8 cellular contexts compared by ENCODE assay signal in the genomic region with DNA sequence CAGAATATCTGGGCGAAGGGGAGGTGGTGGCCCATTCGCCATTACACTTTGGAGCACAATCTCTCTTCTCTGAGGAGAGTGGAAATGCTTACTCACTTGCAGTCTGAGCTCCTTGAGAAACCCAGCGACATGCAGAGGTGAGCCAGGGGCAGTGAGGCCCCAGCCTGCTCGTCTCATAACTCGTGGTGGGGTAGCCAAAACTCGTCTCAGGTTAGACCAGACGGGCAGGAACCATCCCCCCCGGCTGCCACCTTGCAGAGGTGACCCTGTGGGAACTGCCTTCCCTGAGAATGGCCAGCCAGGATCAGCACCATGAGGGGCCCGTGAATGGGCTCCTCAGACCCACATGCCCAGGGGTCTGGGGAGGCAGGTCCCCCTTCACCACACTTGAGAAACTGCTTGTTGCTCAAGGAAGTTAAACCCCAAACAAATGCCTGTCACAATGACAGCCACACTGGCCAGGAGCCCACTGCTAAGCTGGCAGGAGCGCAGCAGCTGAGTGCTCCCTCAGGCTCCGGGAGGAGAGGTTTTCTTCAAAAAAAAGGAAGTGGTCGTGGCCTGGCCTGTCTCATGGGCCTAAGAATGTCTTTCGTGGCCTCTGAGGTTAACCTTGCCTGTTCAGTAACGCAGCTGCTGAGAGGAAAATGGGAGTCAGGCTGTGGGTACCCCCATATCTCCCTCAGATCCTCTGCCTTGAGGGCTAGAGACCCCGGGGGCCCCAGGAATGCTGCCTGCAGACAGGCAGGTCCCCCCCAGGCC. TPM values are rescaled to one million over a fixed set of nuclear protein-coding genes. Genes with fewer than 3 reads are reported as not detected.
DNase-seq lines count a peak whose midpoint lies in the region; ATAC-seq, FAIRE-seq and TF ChIP-seq lines count a peak whose summit lies in the region.

No MANE protein-coding gene starts in this region.

- TF ChIP-seq CTCF in GM06990 (IDR thresholded peaks at IDR 0.05; ENCODE audit: insufficient read depth, low read length, poor library complexity, severe bottlenecking): no peak
- no peak for TF ChIP-seq CTCF in ascending aorta (IDR thresholded peaks at IDR 0.05)
- no peak for TF ChIP-seq CTCF in right lobe of liver (IDR thresholded peaks at IDR 0.05)

- TF ChIP-seq POLR2A in right lobe of liver (IDR thresholded peaks at IDR 0.05) (no peak), H54 (IDR thresholded peaks at IDR 0.05; ENCODE audit: low read depth, low read length) (no peak)

- no peaks in the 10 kb centered on the region for H3K27me3 ChIP-seq in GM06990 (replicated peaks; ENCODE audit: control insufficient read depth, insufficient read depth, low read length)
- H3K27me3 ChIP-seq in ascending aorta: no peaks in the 10 kb centered on the region
- no peaks in the 10 kb centered on the region for H3K27me3 ChIP-seq in right lobe of liver

- H3K27ac ChIP-seq in ascending aorta: peak overlapping the region; percentile 72 to 73
- H3K27ac ChIP-seq in right lobe of liver: peak overlapping the region in 2 of 3 donors; percentile 50 to 63

- H3K4me3 ChIP-seq in GM06990 (replicated peaks; ENCODE audit: low read depth, low read length): no peak overlapping the region
- no peak overlapping the region for H3K4me3 ChIP-seq in ascending aorta
- no peak overlapping the region for H3K4me3 ChIP-seq in right lobe of liver

- H3K36me3 ChIP-seq in GM06990 (ENCODE audit: control insufficient read depth, insufficient read depth, low read length) (peaks cover 8% of the 10 kb centered on the region), ascending aorta (no peaks in the 10 kb centered on the region), right lobe of liver (peaks cover 0 to 5% (median 0%) of the 10 kb centered on the region in 4 donors)

- intact Hi-C loops in ascending aorta (cut with DNase I): no loop called here
- intact Hi-C loops in right lobe of liver (cut with DNase I): loop anchor here in 1 of 2 donors (10.0 kb wide), 1 partner anchor 57 kb away; no protein-coding TSS in a partner anchor

- DNase-seq in GM06990 (ENCODE audit: extremely low read depth, insufficient read length): peak; percentile 52
- DNase-seq in ascending aorta (ENCODE audit: low spot score in 2 of 2): peak in 1 of 2 donors; percentile 78
- peak; percentile 58 to 72 (median 65) for DNase-seq in right lobe of liver
- no peak for DNase-seq in ureter (ENCODE audit: low spot score)
- no peak for DNase-seq in H54 (ENCODE audit: insufficient read length, low spot score)
- DNase-seq in COLO668 (lab: John Stamatoyannopoulos, UW; ENCODE audit: unreplicated experiment): no peak
- DNase-seq in NCI-H446 (lab: John Stamatoyannopoulos, UW): no peak

- H3K9me3 ChIP-seq in ascending aorta (no peaks in the 10 kb centered on the region), right lobe of liver (no peaks in the 10 kb centered on the region)

- peaks cover 4 to 28% of the 10 kb centered on the region in 2 donors for H3K4me1 ChIP-seq in ascending aorta
- peaks cover 0 to 31% (median 10%) of the 10 kb centered on the region in 4 donors for H3K4me1 ChIP-seq in right lobe of liver

- no peak for FAIRE-seq in H54 (lab: Jason Lieb, UNC)

- ATAC-seq in HG03442 (IDR thresholded peaks at IDR 0.05; ENCODE audit: unreplicated experiment) (peak; percentile 33), right lobe of liver (peak; percentile 33 to 62 (median 47))

- WGBS in right lobe of liver (ENCODE audit: insufficient coverage, low coverage, low lambda C conversion rate, missing lambda C conversion rate): 34% methylated on average over 6 of the region's 15 CpGs

RNA-seq across cellular contexts. Expression of a gene that starts 9.2 kb away (rescaled TPM):
- 66.4 TPM for total RNA-seq in ascending aorta
- 1,000 to 10,000 TPM in 2 of 6 experiments, 100 to 1,000 TPM in 4; 287 to 1,060 (median 749) TPM for total RNA-seq in right lobe of liver
- total RNA-seq in ureter: 66.9 TPM

Comparison
In these comparisons a context has a peak if more than half of its experiments do, and no peak if none do; other contexts are left out.
1. DNase-seq: peak in GM06990 (single experiment) and right lobe of liver (3 of 3); none in ureter (single experiment), H54 (single experiment), COLO668 (single experiment) and NCI-H446 (0 of 2).